ENCODE assay signal across 14 cellular contexts in the genomic region with DNA sequence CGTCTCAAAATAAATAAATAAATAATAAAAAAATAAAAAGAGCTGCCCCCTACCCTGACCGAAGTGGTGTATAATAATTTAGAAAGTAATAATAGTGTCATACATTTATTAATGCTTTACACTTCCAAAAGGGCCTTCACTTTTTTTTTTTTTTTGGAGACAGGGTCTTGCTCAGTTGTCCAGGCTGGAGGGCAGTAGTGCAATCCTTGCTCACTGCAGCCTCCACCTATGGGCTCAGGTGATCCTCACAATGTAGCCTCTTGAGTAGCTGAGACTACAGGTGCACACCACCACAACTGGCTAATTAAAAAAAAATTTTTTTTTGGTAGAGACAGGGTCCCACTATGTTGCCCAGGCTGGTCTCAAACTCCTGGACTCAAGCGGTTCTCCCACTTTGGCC. TPM values are rescaled to one million over a fixed set of nuclear protein-coding genes. Genes with fewer than 3 reads are reported as not detected.
DNase-seq lines count a peak whose midpoint lies in the region; ATAC-seq and TF ChIP-seq lines count a peak whose summit lies in the region.
"Had no signal": no experiment of that assay in that cellular context is flagged by ENCODE, and none has a peak within 500 bp of the region (broad histone marks: within the 10 kb centered on the region; RNA-seq: fewer than 3 reads in every experiment).

No MANE protein-coding gene starts in this region.

- CTCF ChIA-PET in T-cell (lab: Charles Lee), result interaction anchor here (0.8 to 4.0 kb wide), 9 partner anchors 8 to 84 kb away, joined by 3 to 20 read pairs (median 4); partner anchors contain the start of gene P4HA1 (in 1 of the 2)

- H3K4me3 ChIP-seq in cardiac muscle cell, result peak overlapping the region; percentile 72
- H3K4me3 ChIP-seq in dorsolateral prefrontal cortex, result peak overlapping the region in 41 of 59 donors; percentile 67 to 100 (median 95)
- H3K4me3 ChIP-seq in mucosa of descending colon, result no peak overlapping the region

- H3K9me3 Mint-ChIP-seq in T-cell, result no peaks in the 10 kb centered on the region
- H3K9me3 Mint-ChIP-seq: stimulated activated naive CD8-positive, alpha-beta T cell treated with anti-CD3 and anti-CD28 coated beads, Interleukin-15, Interleukin-2, amounts not matched to agents 100 ng/mL and 50 ng/mL, for 24 hours had no signal

- peak overlapping the region; percentile 97 for H3K27ac ChIP-seq in cardiac muscle cell
- H3K27ac ChIP-seq in dorsolateral prefrontal cortex, result peak overlapping the region in 3 of 59 donors; percentile 92 to 97 (median 96)

- no peaks in the 10 kb centered on the region for H3K4me1 ChIP-seq in cardiac muscle cell (ENCODE audit: low read depth)
- H3K4me1 ChIP-seq in mucosa of descending colon (ENCODE audit: low read depth), result peaks cover 9% of the 10 kb centered on the region

- H3K36me3 Mint-ChIP-seq in T-cell, result peaks cover 4% of the 10 kb centered on the region

- H3K27me3 Mint-ChIP-seq in T-cell, result no peaks in the 10 kb centered on the region
- H3K27me3 Mint-ChIP-seq: stimulated activated naive CD8-positive, alpha-beta T cell treated with anti-CD3 and anti-CD28 coated beads, Interleukin-15, Interleukin-2, amounts not matched to agents 100 ng/mL and 50 ng/mL, for 24 hours had no signal

- no peak for DNase-seq in cardiac muscle cell (ENCODE audit: low read depth in 1 of 2, low spot score in 1 of 2)
- no peak for DNase-seq in left ventricle myocardium superior
- DNase-seq in T-cell, result no peak
- no peak for DNase-seq in dorsolateral prefrontal cortex
- no peak for DNase-seq in stimulated activated naive CD4-positive, alpha-beta T cell (lab: John Stamatoyannopoulos, UW)
- DNase-seq in stimulated activated CD4-positive, alpha-beta T cell treated with anti-CD3 and anti-CD28 coated beads, Interleukin-15, amount 100 ng/mL, for 24 hours, result no peak
- no peak for DNase-seq in mucosa of descending colon
- DNase-seq: activated naive CD4-positive, alpha-beta T cell treated with Interleukin-2 at 50 U/mL for 16 hours; hippocampal formation; NCI-H1417 treated with DMSO at 0.1 percent for 48 hours; SHP77 treated with DMSO at 0.1 percent for 48 hours; upper lobe of right lung had no signal

- peaks cover 34 to 41% (median 35%) of the 10 kb centered on the region in 3 donors for H3K4me1 Mint-ChIP-seq in T-cell

- H3K27me3 ChIP-seq in cardiac muscle cell, result no peaks in the 10 kb centered on the region
- no peaks in the 10 kb centered on the region for H3K27me3 ChIP-seq in dorsolateral prefrontal cortex
- H3K27me3 ChIP-seq: upper lobe of right lung had no signal

- ATAC-seq in left ventricle myocardium superior (no peak), T-cell (replicated peaks in 1 of 4) (no peak), HG03442 (IDR thresholded peaks at IDR 0.05; ENCODE audit: unreplicated experiment) (no peak), mucosa of descending colon (no peak)
- ATAC-seq: upper lobe of right lung had no signal

- intact Hi-C loops in left ventricle myocardium superior (cut with micrococcal nuclease) (no loop called here), dorsolateral prefrontal cortex (cut with DNase I) (loop anchor here (2.0 to 10.0 kb wide), 4 partner anchors 72 to 815 kb away; partner anchors contain the start of genes P4HA1 (in 2 of the 2), DNAJB12 (in 1 of the 2) and DNAJC9 (in 1 of the 2)), mucosa of descending colon (cut with DNase I, micrococcal nuclease) (no loop called here)

- TF ChIP-seq CTCF in cardiac muscle cell (IDR thresholded peaks at IDR 0.05; ENCODE audit: low read depth, low read length), result no peak
- TF ChIP-seq CTCF in dorsolateral prefrontal cortex (IDR thresholded peaks at IDR 0.05 in 54 of 56, conservative IDR thresholded peaks at IDR 0.05 in 2 of 56; ENCODE audit: low read depth in 1 of 56, partially characterized antibody in 56 of 56), result no peak
- TF ChIP-seq CTCF in mucosa of descending colon (IDR thresholded peaks at IDR 0.05), result no peak

- H3K36me3 ChIP-seq in cardiac muscle cell (no peaks in the 10 kb centered on the region), mucosa of descending colon (ENCODE audit: low read depth) (no peaks in the 10 kb centered on the region)
- H3K36me3 ChIP-seq: upper lobe of right lung had no signal

- peak overlapping the region; percentile 49 to 97 (median 56) for H3K4me3 Mint-ChIP-seq in T-cell

- POLR2A ChIA-PET in T-cell (lab: Charles Lee), result interaction anchor here (0.5 to 1.5 kb wide), 4 partner anchors 72 to 77 kb away, joined by 3 to 14 read pairs (median 3); partner anchors contain the start of gene P4HA1 (in 1 of the 2)

- H3K27ac Mint-ChIP-seq in T-cell, result no peak overlapping the region

- no peaks in the 10 kb centered on the region for H3K9me3 ChIP-seq in cardiac muscle cell (ENCODE audit: low read depth)
- no peaks in the 10 kb centered on the region for H3K9me3 ChIP-seq in mucosa of descending colon
- H3K9me3 ChIP-seq: upper lobe of right lung had no signal

RNA-seq across cellular contexts. Expression of gene FAM149B1, which starts 1.4 kb away (rescaled TPM):
- 12.9 and 16.7 TPM in 2 replicates for total RNA-seq in cardiac muscle cell
- 12.4 and 12.7 TPM in 2 replicates for polyA plus RNA-seq in cardiac muscle cell
- total RNA-seq in left ventricle myocardium superior, result 13.8 TPM
- 10 to 100 TPM; 14.0 to 16.6 (median 15.8) TPM for total RNA-seq in T-cell
- total RNA-seq in dorsolateral prefrontal cortex, result 10 to 100 TPM; 21.7 to 41.9 (median 29.3) TPM
- total RNA-seq in mucosa of descending colon, result 10 to 100 TPM; 15.4 to 23.0 (median 20.5) TPM

RNA-seq across cellular contexts. Expression of gene ECD, which starts 1.5 kb away (rescaled TPM):
- total RNA-seq in cardiac muscle cell, result 20.0 and 22.4 TPM in 2 replicates
- polyA plus RNA-seq in cardiac muscle cell, result 21.8 and 34.0 TPM in 2 replicates
- 17.8 TPM for total RNA-seq in left ventricle myocardium superior
- total RNA-seq in T-cell, result 10 to 100 TPM; 26.3 to 46.8 (median 31.2) TPM
- total RNA-seq in dorsolateral prefrontal cortex, result 10 to 100 TPM; 25.0 to 44.1 (median 33.4) TPM
- total RNA-seq in mucosa of descending colon, result 10 to 100 TPM; 20.5 to 23.6 (median 20.8) TPM

RNA-seq across cellular contexts. Expression of gene NUDT13, which starts 59.1 kb away (rescaled TPM):
- total RNA-seq in cardiac muscle cell (1.5 and 2.1 TPM in 2 replicates), left ventricle myocardium superior (4.5 TPM), T-cell (1 to 10 TPM in 4 of 5 donors, under 1 TPM in 1; 0.49 to 3.3 (median 2.2) TPM), dorsolateral prefrontal cortex (1 to 10 TPM in 89 of 120 experiments, under 1 TPM in 31; 0.25 to 4.0 (median 1.3) TPM), mucosa of descending colon (1 to 10 TPM; 3.5 to 5.1 (median 3.6) TPM)
- polyA plus RNA-seq in cardiac muscle cell, result 1.7 and 3.1 TPM in 2 replicates

Comparison
In these comparisons a context has a peak if more than half of its experiments do, and no peak if none do; other contexts are left out.
1. intact Hi-C loops: an anchor here in dorsolateral prefrontal cortex (2.0 to 10.0 kb wide); none called in left ventricle myocardium superior and mucosa of descending colon.